ENCODE assay signal across 9 cellular contexts in the genomic region with DNA sequence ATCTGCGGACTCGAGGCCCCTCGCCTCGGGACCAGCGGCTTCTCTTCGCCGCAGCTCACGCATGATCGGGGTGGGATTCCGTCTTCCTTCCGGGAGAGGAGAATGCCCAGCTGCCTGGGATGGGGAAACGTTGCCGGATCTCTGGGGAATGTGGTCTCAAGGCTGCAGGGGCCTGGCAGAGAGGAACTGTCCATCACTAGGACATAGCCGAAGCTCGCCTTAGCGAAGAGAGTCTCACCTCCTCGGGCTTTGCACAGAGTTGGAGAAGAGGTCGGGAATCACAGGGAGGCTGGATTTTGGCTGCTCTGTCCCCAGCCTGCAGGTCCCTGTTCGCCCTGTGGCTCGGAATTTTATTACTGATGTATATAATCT. TPM values are rescaled to one million over a fixed set of nuclear protein-coding genes. Genes with fewer than 3 reads are reported as not detected.
A peak's percentile ranks its signal among the peaks of the same experiment; 100 is the strongest.
DNase-seq lines count a peak whose midpoint lies in the region; ATAC-seq and TF ChIP-seq lines count a peak whose summit lies in the region.
"Had no signal": no experiment of that assay in that cellular context is flagged by ENCODE, and none has a peak within 500 bp of the region (broad histone marks: within the 10 kb centered on the region; RNA-seq: fewer than 3 reads in every experiment).

No MANE protein-coding gene starts in this region.

- H3K36me3 Mint-ChIP-seq in activated T-cell treated with anti-CD3 and anti-CD28 coated beads, Interleukin-2, amount 50 U/mL, for 24 hours (ENCODE audit: low read depth) = no peaks in the 10 kb centered on the region

- H3K79me2 ChIP-seq in parathyroid adenoma = no peaks in the 10 kb centered on the region

- H3K27ac Mint-ChIP-seq in activated T-cell treated with anti-CD3 and anti-CD28 coated beads, Interleukin-2, amount 50 U/mL, for 24 hours = no peak overlapping the region
- H3K27ac Mint-ChIP-seq: dendritic cell treated with granulocyte-macrophage colony-stimulating factor and Interleukin-4, amounts not matched to agents 40 ng/mL and 50 ng/mL, for 4 days had no signal

- no peaks in the 10 kb centered on the region for H3K4me1 ChIP-seq in foreskin keratinocyte
- peaks cover 4% of the 10 kb centered on the region for H3K4me1 ChIP-seq in parathyroid adenoma

- peak overlapping the region; percentile 88 for H3K4me3 ChIP-seq in parathyroid adenoma (ENCODE audit: low read depth, low read length)

- no peak overlapping the region for H3K27ac ChIP-seq in foreskin keratinocyte
- no peak overlapping the region for H3K27ac ChIP-seq in parathyroid adenoma

- ATAC-seq in foreskin keratinocyte = peak; percentile 5

- H3K27me3 ChIP-seq in foreskin keratinocyte (peaks cover 1% of the 10 kb centered on the region), parathyroid adenoma (ENCODE audit: control insufficient read depth, insufficient read depth, low read length) (no peaks in the 10 kb centered on the region)

- no peaks in the 10 kb centered on the region for H3K9me3 ChIP-seq in parathyroid adenoma (ENCODE audit: control insufficient read depth, low read length)

- no peaks in the 10 kb centered on the region for H3K9me3 Mint-ChIP-seq in activated T-cell treated with anti-CD3 and anti-CD28 coated beads, Interleukin-2, amount 50 U/mL, for 24 hours
- H3K9me3 Mint-ChIP-seq: dendritic cell treated with granulocyte-macrophage colony-stimulating factor and Interleukin-4, amounts not matched to agents 40 ng/mL and 50 ng/mL, for 4 days had no signal

- peaks cover 22% of the 10 kb centered on the region for H3K4me1 Mint-ChIP-seq in activated T-cell treated with anti-CD3 and anti-CD28 coated beads, Interleukin-2, amount 50 U/mL, for 24 hours (ENCODE audit: low read depth)

- no peak overlapping the region for H3K9ac ChIP-seq in parathyroid adenoma

- H3K4me2 ChIP-seq in parathyroid adenoma (ENCODE audit: low read length) = peak overlapping the region; percentile 82

- no peaks in the 10 kb centered on the region for H3K36me3 ChIP-seq in parathyroid adenoma (ENCODE audit: control insufficient read depth, insufficient read depth, low read length)

- peak overlapping the region; percentile 72 for H3K4me3 Mint-ChIP-seq in activated T-cell treated with anti-CD3 and anti-CD28 coated beads, Interleukin-2, amount 50 U/mL, for 24 hours

- H2AFZ ChIP-seq in parathyroid adenoma = peak overlapping the region; percentile 93

- TF ChIP-seq CTCF in foreskin keratinocyte (conservative IDR thresholded peaks at IDR 0.05) = no peak
- no peak for TF ChIP-seq CTCF in parathyroid adenoma (IDR thresholded peaks at IDR 0.05)

- peaks cover 76% of the 10 kb centered on the region for H3K27me3 Mint-ChIP-seq in activated T-cell treated with anti-CD3 and anti-CD28 coated beads, Interleukin-2, amount 50 U/mL, for 24 hours

- no peak for DNase-seq in activated T-cell treated with anti-CD3 and anti-CD28 coated beads, Interleukin-2, amount 50 U/mL, for 24 hours
- no peak for DNase-seq in activated T-cell treated with anti-CD3 and anti-CD28 coated beads, Interleukin-2, amount 50 U/mL, for 48 hours
- peak; percentile 38 for DNase-seq in UCSD-AML1 (lab: John Stamatoyannopoulos, UW; ENCODE audit: unreplicated experiment)
- no peak for DNase-seq in foreskin keratinocyte
- DNase-seq in NCI-H1436 treated with DMSO at 0.1 percent for 48 hours (lab: John Stamatoyannopoulos, UW) = no peak
- DNase-seq in stimulated activated CD4-positive, alpha-beta T cell treated with anti-CD3 and anti-CD28 coated beads, Interleukin-1b, Interleukin-23, amount 100 ng/mL, for 48 hours = no peak
- DNase-seq in NCI-H2081 treated with DMSO at 0.1 percent for 48 hours (lab: John Stamatoyannopoulos, UW) = no peak

RNA-seq across cellular contexts. Expression of a gene that starts 1.4 kb away (rescaled TPM):
- total RNA-seq in foreskin keratinocyte = 37.8 and 38.1 TPM in 2 replicates
- 9.0 and 10.9 TPM in 2 replicates for polyA plus RNA-seq in foreskin keratinocyte
